In the genomic region with DNA sequence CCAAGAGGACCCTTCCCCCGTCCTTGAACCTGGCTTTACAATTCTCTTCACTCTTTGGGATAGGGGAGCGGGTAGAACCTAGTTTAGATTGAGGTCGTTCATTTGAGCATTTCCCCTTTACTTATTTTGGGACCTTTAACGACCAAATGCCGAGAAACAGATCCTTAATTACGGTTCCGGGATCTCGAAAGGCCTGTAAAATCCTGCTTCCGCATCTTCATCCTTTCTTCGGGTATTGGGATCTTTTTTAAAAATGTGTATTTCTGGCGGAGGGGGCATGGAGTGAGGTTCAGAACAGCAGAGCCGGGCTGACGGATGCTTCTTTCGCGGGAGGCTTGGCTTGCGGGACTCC, we compare ENCODE assay signal across 1 cellular context.
TF ChIP-seq lines count a peak whose summit lies in the region.

No MANE protein-coding gene starts in this region.

TF ChIP-seq in GM12878, 131 proteins besides CTCF, POLR2A, EP300 and RAD21:
- TF ChIP-seq, protein P1, sequence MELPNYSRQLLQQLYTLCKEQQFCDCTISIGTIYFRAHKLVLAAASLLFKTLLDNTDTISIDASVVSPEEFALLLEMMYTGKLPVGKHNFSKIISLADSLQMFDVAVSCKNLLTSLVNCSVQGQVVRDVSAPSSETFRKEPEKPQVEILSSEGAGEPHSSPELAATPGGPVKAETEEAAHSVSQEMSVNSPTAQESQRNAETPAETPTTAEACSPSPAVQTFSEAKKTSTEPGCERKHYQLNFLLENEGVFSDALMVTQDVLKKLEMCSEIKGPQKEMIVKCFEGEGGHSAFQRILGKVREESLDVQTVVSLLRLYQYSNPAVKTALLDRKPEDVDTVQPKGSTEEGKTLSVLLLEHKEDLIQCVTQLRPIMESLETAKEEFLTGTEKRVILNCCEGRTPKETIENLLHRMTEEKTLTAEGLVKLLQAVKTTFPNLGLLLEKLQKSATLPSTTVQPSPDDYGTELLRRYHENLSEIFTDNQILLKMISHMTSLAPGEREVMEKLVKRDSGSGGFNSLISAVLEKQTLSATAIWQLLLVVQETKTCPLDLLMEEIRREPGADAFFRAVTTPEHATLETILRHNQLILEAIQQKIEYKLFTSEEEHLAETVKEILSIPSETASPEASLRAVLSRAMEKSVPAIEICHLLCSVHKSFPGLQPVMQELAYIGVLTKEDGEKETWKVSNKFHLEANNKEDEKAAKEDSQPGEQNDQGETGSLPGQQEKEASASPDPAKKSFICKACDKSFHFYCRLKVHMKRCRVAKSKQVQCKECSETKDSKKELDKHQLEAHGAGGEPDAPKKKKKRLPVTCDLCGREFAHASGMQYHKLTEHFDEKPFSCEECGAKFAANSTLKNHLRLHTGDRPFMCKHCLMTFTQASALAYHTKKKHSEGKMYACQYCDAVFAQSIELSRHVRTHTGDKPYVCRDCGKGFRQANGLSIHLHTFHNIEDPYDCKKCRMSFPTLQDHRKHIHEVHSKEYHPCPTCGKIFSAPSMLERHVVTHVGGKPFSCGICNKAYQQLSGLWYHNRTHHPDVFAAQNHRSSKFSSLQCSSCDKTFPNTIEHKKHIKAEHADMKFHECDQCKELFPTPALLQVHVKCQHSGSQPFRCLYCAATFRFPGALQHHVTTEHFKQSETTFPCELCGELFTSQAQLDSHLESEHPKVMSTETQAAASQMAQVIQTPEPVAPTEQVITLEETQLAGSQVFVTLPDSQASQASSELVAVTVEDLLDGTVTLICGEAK (IDR thresholded peaks at IDR 0.05; ENCODE audit: borderline replicate concordance) = no peak; the same call in 1 of the 2 replicates
- TF ChIP-seq HDAC6 (IDR thresholded peaks at IDR 0.05; ENCODE audit: unreplicated experiment) (no peak), IKZF2 (IDR thresholded peaks at IDR 0.05) (0 out of 4 replicates have a peak, but pooled peaks of 1 of the 2 experiments have one; percentile 18), SIN3A (IDR thresholded peaks at IDR 0.05; ENCODE audit: low read depth, low read length) (0 out of 2 replicates have a peak, but pooled peaks have one; percentile 13), BHLHE40 (IDR thresholded peaks at IDR 0.05; ENCODE audit: borderline replicate concordance in 1 of 2, low read depth in 2 of 2, low read length in 1 of 2) (peak in 1 of 2 experiments; percentile 64; a peak in 1 of 4 replicates), SMAD1 (IDR thresholded peaks at IDR 0.05; ENCODE audit: low read depth, partially characterized antibody) (peak; percentile 61), POLR2AphosphoS2 (IDR thresholded peaks at IDR 0.05; ENCODE audit: low read depth, low read length) (0 out of 2 replicates have a peak, but pooled peaks have one; percentile 29), RAD51 (IDR thresholded peaks at IDR 0.05) (no peak), POLR2AphosphoS5 (IDR thresholded peaks at IDR 0.05; ENCODE audit: low read length) (0 out of 2 replicates have a peak, but pooled peaks have one; percentile 24), PML (IDR thresholded peaks at IDR 0.05; ENCODE audit: low read length) (peak; percentile 55)
- TF ChIP-seq, protein P2, sequence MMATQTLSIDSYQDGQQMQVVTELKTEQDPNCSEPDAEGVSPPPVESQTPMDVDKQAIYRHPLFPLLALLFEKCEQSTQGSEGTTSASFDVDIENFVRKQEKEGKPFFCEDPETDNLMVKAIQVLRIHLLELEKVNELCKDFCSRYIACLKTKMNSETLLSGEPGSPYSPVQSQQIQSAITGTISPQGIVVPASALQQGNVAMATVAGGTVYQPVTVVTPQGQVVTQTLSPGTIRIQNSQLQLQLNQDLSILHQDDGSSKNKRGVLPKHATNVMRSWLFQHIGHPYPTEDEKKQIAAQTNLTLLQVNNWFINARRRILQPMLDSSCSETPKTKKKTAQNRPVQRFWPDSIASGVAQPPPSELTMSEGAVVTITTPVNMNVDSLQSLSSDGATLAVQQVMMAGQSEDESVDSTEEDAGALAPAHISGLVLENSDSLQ (IDR thresholded peaks at IDR 0.05) = no peak
- TF ChIP-seq, protein P3, sequence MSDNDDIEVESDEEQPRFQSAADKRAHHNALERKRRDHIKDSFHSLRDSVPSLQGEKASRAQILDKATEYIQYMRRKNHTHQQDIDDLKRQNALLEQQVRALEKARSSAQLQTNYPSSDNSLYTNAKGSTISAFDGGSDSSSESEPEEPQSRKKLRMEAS (IDR thresholded peaks at IDR 0.05; ENCODE audit: low read depth, low read length) = 0 out of 2 replicates have a peak, but pooled peaks have one; percentile 6
- TF ChIP-seq, protein P4, sequence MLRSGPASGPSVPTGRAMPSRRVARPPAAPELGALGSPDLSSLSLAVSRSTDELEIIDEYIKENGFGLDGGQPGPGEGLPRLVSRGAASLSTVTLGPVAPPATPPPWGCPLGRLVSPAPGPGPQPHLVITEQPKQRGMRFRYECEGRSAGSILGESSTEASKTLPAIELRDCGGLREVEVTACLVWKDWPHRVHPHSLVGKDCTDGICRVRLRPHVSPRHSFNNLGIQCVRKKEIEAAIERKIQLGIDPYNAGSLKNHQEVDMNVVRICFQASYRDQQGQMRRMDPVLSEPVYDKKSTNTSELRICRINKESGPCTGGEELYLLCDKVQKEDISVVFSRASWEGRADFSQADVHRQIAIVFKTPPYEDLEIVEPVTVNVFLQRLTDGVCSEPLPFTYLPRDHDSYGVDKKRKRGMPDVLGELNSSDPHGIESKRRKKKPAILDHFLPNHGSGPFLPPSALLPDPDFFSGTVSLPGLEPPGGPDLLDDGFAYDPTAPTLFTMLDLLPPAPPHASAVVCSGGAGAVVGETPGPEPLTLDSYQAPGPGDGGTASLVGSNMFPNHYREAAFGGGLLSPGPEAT (IDR thresholded peaks at IDR 0.05; ENCODE audit: low read depth) = 0 out of 2 replicates have a peak, but pooled peaks have one; percentile 16
